In genomic region chr16:67278773-67279295, GRCh38 we compare ENCODE assay signal across 1 cellular context.
A peak's percentile ranks its signal among the peaks of the same experiment; 100 is the strongest.
TF ChIP-seq lines count a peak whose summit lies in the region.

No MANE protein-coding gene starts in this region.

TF ChIP-seq in HepG2, 621 proteins besides CTCF, POLR2A, EP300 and RAD21 (continued from another document and continues in another):
- TF ChIP-seq SALL2 (CRISPR knock-in tag; IDR thresholded peaks at IDR 0.05) (0 out of 2 replicates have a peak, but pooled peaks have one; percentile 18), SALL1 (CRISPR knock-in tag; IDR thresholded peaks at IDR 0.05) (peak; percentile 40; the same call in 1 of the 2 replicates), ZNF441 (CRISPR knock-in tag; IDR thresholded peaks at IDR 0.05; ENCODE audit: borderline replicate concordance) (no peak), ZNF749 (CRISPR knock-in tag; IDR thresholded peaks at IDR 0.05; ENCODE audit: borderline replicate concordance) (no peak), ZNF746 (CRISPR knock-in tag; IDR thresholded peaks at IDR 0.05) (no peak), ZNF530 (CRISPR knock-in tag; IDR thresholded peaks at IDR 0.05; ENCODE audit: low read depth) (no peak), THAP11 (CRISPR knock-in tag; IDR thresholded peaks at IDR 0.05) (no peak), ZNF562 (CRISPR knock-in tag; IDR thresholded peaks at IDR 0.05; ENCODE audit: borderline replicate concordance) (no peak), MAF1 (CRISPR knock-in tag; IDR thresholded peaks at IDR 0.05; ENCODE audit: borderline replicate concordance) (0 out of 2 replicates have a peak, but pooled peaks have one; percentile 22), ZNF7 (CRISPR knock-in tag; IDR thresholded peaks at IDR 0.05) (0 out of 2 replicates have a peak, but pooled peaks have one; percentile 5), HOXA7 (CRISPR knock-in tag; IDR thresholded peaks at IDR 0.05) (no peak), ELF4 (CRISPR knock-in tag; IDR thresholded peaks at IDR 0.05; ENCODE audit: borderline replicate concordance) (no peak), HINFP (CRISPR knock-in tag; IDR thresholded peaks at IDR 0.05; ENCODE audit: low read depth) (no peak), PHF21A (CRISPR knock-in tag; IDR thresholded peaks at IDR 0.05) (no peak), KAT7 (CRISPR knock-in tag; IDR thresholded peaks at IDR 0.05; ENCODE audit: borderline replicate concordance) (no peak), POLR2AphosphoS2 (IDR thresholded peaks at IDR 0.05; ENCODE audit: low read depth, low read length) (no peak), SNRNP70 (IDR thresholded peaks at IDR 0.05; ENCODE audit: low read depth, low read length) (no peak), ZNF432 (CRISPR knock-in tag; IDR thresholded peaks at IDR 0.05; ENCODE audit: borderline replicate concordance) (no peak), NBN (conservative IDR thresholded peaks at IDR 0.05) (no peak), ZNF570 (CRISPR knock-in tag; IDR thresholded peaks at IDR 0.05; ENCODE audit: borderline replicate concordance) (no peak), ZNF331 (CRISPR knock-in tag; IDR thresholded peaks at IDR 0.05) (0 out of 2 replicates have a peak, but pooled peaks have one; percentile 25), ZNF704 (CRISPR knock-in tag; IDR thresholded peaks at IDR 0.05; ENCODE audit: borderline replicate concordance) (no peak; the same call in 1 of the 2 replicates), PRPF4 (IDR thresholded peaks at IDR 0.05; ENCODE audit: low read depth, low read length, poor library complexity, severe bottlenecking) (no peak), ONECUT2 (CRISPR knock-in tag; IDR thresholded peaks at IDR 0.05) (no peak), GLMP (CRISPR knock-in tag; IDR thresholded peaks at IDR 0.05; ENCODE audit: borderline replicate concordance) (no peak), ZNF460 (CRISPR knock-in tag; IDR thresholded peaks at IDR 0.05; ENCODE audit: borderline replicate concordance) (no peak), ZNF607 (CRISPR knock-in tag; IDR thresholded peaks at IDR 0.05; ENCODE audit: borderline replicate concordance) (no peak)
- TF ChIP-seq, protein P1, sequence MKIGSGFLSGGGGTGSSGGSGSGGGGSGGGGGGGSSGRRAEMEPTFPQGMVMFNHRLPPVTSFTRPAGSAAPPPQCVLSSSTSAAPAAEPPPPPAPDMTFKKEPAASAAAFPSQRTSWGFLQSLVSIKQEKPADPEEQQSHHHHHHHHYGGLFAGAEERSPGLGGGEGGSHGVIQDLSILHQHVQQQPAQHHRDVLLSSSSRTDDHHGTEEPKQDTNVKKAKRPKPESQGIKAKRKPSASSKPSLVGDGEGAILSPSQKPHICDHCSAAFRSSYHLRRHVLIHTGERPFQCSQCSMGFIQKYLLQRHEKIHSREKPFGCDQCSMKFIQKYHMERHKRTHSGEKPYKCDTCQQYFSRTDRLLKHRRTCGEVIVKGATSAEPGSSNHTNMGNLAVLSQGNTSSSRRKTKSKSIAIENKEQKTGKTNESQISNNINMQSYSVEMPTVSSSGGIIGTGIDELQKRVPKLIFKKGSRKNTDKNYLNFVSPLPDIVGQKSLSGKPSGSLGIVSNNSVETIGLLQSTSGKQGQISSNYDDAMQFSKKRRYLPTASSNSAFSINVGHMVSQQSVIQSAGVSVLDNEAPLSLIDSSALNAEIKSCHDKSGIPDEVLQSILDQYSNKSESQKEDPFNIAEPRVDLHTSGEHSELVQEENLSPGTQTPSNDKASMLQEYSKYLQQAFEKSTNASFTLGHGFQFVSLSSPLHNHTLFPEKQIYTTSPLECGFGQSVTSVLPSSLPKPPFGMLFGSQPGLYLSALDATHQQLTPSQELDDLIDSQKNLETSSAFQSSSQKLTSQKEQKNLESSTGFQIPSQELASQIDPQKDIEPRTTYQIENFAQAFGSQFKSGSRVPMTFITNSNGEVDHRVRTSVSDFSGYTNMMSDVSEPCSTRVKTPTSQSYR (CRISPR knock-in tag; IDR thresholded peaks at IDR 0.05; ENCODE audit: borderline replicate concordance) = no peak
- TF ChIP-seq, protein P2, sequence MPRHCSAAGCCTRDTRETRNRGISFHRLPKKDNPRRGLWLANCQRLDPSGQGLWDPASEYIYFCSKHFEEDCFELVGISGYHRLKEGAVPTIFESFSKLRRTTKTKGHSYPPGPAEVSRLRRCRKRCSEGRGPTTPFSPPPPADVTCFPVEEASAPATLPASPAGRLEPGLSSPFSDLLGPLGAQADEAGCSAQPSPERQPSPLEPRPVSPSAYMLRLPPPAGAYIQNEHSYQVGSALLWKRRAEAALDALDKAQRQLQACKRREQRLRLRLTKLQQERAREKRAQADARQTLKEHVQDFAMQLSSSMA (CRISPR knock-in tag; IDR thresholded peaks at IDR 0.05) = no peak
- TF ChIP-seq, protein P3, sequence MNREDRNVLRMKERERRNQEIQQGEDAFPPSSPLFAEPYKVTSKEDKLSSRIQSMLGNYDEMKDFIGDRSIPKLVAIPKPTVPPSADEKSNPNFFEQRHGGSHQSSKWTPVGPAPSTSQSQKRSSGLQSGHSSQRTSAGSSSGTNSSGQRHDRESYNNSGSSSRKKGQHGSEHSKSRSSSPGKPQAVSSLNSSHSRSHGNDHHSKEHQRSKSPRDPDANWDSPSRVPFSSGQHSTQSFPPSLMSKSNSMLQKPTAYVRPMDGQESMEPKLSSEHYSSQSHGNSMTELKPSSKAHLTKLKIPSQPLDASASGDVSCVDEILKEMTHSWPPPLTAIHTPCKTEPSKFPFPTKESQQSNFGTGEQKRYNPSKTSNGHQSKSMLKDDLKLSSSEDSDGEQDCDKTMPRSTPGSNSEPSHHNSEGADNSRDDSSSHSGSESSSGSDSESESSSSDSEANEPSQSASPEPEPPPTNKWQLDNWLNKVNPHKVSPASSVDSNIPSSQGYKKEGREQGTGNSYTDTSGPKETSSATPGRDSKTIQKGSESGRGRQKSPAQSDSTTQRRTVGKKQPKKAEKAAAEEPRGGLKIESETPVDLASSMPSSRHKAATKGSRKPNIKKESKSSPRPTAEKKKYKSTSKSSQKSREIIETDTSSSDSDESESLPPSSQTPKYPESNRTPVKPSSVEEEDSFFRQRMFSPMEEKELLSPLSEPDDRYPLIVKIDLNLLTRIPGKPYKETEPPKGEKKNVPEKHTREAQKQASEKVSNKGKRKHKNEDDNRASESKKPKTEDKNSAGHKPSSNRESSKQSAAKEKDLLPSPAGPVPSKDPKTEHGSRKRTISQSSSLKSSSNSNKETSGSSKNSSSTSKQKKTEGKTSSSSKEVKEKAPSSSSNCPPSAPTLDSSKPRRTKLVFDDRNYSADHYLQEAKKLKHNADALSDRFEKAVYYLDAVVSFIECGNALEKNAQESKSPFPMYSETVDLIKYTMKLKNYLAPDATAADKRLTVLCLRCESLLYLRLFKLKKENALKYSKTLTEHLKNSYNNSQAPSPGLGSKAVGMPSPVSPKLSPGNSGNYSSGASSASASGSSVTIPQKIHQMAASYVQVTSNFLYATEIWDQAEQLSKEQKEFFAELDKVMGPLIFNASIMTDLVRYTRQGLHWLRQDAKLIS (CRISPR knock-in tag; IDR thresholded peaks at IDR 0.05) = 0 out of 2 replicates have a peak, but pooled peaks have one; percentile 41
- TF ChIP-seq, protein P4, sequence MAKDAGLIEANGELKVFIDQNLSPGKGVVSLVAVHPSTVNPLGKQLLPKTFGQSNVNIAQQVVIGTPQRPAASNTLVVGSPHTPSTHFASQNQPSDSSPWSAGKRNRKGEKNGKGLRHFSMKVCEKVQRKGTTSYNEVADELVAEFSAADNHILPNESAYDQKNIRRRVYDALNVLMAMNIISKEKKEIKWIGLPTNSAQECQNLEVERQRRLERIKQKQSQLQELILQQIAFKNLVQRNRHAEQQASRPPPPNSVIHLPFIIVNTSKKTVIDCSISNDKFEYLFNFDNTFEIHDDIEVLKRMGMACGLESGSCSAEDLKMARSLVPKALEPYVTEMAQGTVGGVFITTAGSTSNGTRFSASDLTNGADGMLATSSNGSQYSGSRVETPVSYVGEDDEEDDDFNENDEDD (CRISPR knock-in tag; IDR thresholded peaks at IDR 0.05; ENCODE audit: borderline replicate concordance) = no peak
- TF ChIP-seq, protein P5, sequence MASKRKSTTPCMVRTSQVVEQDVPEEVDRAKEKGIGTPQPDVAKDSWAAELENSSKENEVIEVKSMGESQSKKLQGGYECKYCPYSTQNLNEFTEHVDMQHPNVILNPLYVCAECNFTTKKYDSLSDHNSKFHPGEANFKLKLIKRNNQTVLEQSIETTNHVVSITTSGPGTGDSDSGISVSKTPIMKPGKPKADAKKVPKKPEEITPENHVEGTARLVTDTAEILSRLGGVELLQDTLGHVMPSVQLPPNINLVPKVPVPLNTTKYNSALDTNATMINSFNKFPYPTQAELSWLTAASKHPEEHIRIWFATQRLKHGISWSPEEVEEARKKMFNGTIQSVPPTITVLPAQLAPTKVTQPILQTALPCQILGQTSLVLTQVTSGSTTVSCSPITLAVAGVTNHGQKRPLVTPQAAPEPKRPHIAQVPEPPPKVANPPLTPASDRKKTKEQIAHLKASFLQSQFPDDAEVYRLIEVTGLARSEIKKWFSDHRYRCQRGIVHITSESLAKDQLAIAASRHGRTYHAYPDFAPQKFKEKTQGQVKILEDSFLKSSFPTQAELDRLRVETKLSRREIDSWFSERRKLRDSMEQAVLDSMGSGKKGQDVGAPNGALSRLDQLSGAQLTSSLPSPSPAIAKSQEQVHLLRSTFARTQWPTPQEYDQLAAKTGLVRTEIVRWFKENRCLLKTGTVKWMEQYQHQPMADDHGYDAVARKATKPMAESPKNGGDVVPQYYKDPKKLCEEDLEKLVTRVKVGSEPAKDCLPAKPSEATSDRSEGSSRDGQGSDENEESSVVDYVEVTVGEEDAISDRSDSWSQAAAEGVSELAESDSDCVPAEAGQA (IDR thresholded peaks at IDR 0.05; ENCODE audit: low read depth) = no peak
- TF ChIP-seq, protein P5 (CRISPR knock-in tag; IDR thresholded peaks at IDR 0.05; ENCODE audit: borderline replicate concordance) = no peak
